20 cellular contexts compared by ENCODE assay signal in the genomic region with DNA sequence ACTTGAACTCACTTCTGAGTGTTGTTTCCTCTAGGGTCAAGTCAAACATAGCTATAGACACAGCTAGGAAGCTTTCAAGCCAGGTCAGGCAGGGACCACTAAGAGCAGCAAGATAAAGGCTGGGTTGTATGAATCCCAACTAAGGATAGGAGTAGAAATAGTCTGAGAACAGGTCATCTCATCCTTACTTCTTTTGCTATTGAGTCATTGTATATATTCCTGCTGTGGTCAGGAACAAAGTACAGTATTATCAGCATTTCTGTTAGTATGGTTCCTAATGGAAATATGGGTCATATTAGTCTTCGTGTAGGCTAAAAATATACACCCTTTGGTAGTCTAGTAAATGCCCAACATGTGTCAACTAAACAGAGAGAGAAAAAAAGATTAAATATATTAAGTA.
DNase-seq lines count a peak whose midpoint lies in the region; ATAC-seq and TF ChIP-seq lines count a peak whose summit lies in the region.
"Had no signal": no experiment of that assay in that cellular context is flagged by ENCODE, and none has a peak within 500 bp of the region (broad histone marks: within the 10 kb centered on the region; RNA-seq: fewer than 3 reads in every experiment).

No MANE protein-coding gene starts in this region.

- H3K79me1 ChIP-seq in IMR-90 (ENCODE audit: low read depth in 1 of 2, low read length in 2 of 2), result no peaks in the 10 kb centered on the region

- peak; percentile 54 for DNase-seq in EL
- DNase-seq in IMR-90, result peak; percentile 89
- DNase-seq in brain microvascular endothelial cell, result peak; percentile 35
- DNase-seq in kidney glomerular epithelial cell (lab: John Stamatoyannopoulos, UW), result peak; percentile 5
- no peak for DNase-seq in COLO668 (lab: John Stamatoyannopoulos, UW; ENCODE audit: unreplicated experiment)
- DNase-seq in cardiac septum (ENCODE audit: low spot score), result no peak
- no peak for DNase-seq in GM03348 (ENCODE audit: low spot score)
- DNase-seq in suprapubic skin (ENCODE audit: low spot score in 2 of 2), result no peak
- DNase-seq: C1 segment of cervical spinal cord; CD8-positive, alpha-beta memory T cell; DMS79; NCI-H1105; NCI-H2081 treated with DMSO at 0.1 percent for 48 hours; NCI-H510A; NCI-H748 treated with DMSO at 0.1 percent for 48 hours; OCI-M1; SHP77 had no signal

- ATAC-seq in IMR-90 (ENCODE audit: low read depth), result peak; percentile 97
- ATAC-seq: A549 had no signal

- no peak overlapping the region for H3K23ac ChIP-seq in IMR-90 (ENCODE audit: low read depth, low read length)

- no peak overlapping the region for H2BK5ac ChIP-seq in IMR-90 (ENCODE audit: low read depth, low read length, poor library complexity, severe bottlenecking)

- no TSS peak for BruUV-seq in IMR-90 (replicated peaks; lab: Mats Ljungman, UMichigan)

- no peak overlapping the region for H2BK20ac ChIP-seq in IMR-90 (ENCODE audit: low read depth, low read length)

- no peak for TF ChIP-seq POLR2A in IMR-90 (IDR thresholded peaks at IDR 0.05; ENCODE audit: low read depth, low read length)
- no peak for TF ChIP-seq POLR2A in suprapubic skin (IDR thresholded peaks at IDR 0.05)

- H2BK120ac ChIP-seq in IMR-90 (ENCODE audit: low read depth, low read length), result no peak overlapping the region

- H3K4me3 ChIP-seq in IMR-90 (ENCODE audit: insufficient read depth, low read depth, low read length) (no peak overlapping the region), brain microvascular endothelial cell (ENCODE audit: low read depth, low read length) (no peak overlapping the region), suprapubic skin (no peak overlapping the region)
- H3K4me3 ChIP-seq: A549, HAP-1, SK-N-MC had no signal

- no peak for TF ChIP-seq RAD21 in IMR-90 (IDR thresholded peaks at IDR 0.05; ENCODE audit: low read length)

- H3K9me3 ChIP-seq in IMR-90 (ENCODE audit: control insufficient read depth, insufficient read depth, low read length), result no peaks in the 10 kb centered on the region
- H3K9me3 ChIP-seq in suprapubic skin, result no peaks in the 10 kb centered on the region
- H3K9me3 ChIP-seq: A549, HAP-1 had no signal

- H2AK9ac ChIP-seq in IMR-90 (replicated peaks; ENCODE audit: low read depth, low read length, poor library complexity), result no peak overlapping the region

- H2AFZ ChIP-seq in IMR-90 (replicated peaks; ENCODE audit: low read length, poor library complexity), result no peak overlapping the region

- WGBS in IMR-90 (ENCODE audit: extremely low coverage in 2 of 2, insufficient read length in 1 of 2), 2 experiments, result no CpG with 5 or more reads among the region's 1 CpG
- WGBS in suprapubic skin, result 90% methylated on average over 1 of the region's 1 CpG

- H4K91ac ChIP-seq in IMR-90 (ENCODE audit: insufficient read depth, low read depth, low read length), result no peak overlapping the region

- H3K36me3 ChIP-seq in IMR-90 (ENCODE audit: control insufficient read depth, insufficient read depth, low read length) (no peaks in the 10 kb centered on the region; the same call in 1 of the 2 replicates), brain microvascular endothelial cell (replicated peaks) (no peaks in the 10 kb centered on the region), suprapubic skin (no peaks in the 10 kb centered on the region)
- H3K36me3 ChIP-seq: HAP-1 had no signal

- H3K27me3 ChIP-seq in IMR-90 (ENCODE audit: control insufficient read depth, insufficient read depth, low read length), result no peaks in the 10 kb centered on the region
- H3K27me3 ChIP-seq in brain microvascular endothelial cell (replicated peaks), result no peaks in the 10 kb centered on the region
- H3K27me3 ChIP-seq in suprapubic skin, result no peaks in the 10 kb centered on the region

- no peak overlapping the region for H3K9ac ChIP-seq in IMR-90 (ENCODE audit: low read depth, low read length)

- in situ Hi-C loops in IMR-90 (cut with MboI; ENCODE audit: low sequenced_read_pairs) (no loop called here), brain microvascular endothelial cell (cut with HindIII; ENCODE audit: low pct_ligation_motif_present, low sequenced_read_pairs) (no loop called here)

- no peak overlapping the region for H2BK15ac ChIP-seq in IMR-90 (ENCODE audit: low read depth, low read length)

- POLR2A ChIA-PET in IMR-90 (lab: Charles Lee; ENCODE audit: unreplicated experiment), result no interaction called here

- H4K20me1 ChIP-seq in IMR-90 (ENCODE audit: insufficient read depth, low read length), result no peaks in the 10 kb centered on the region

- no peak for TF ChIP-seq CTCF in IMR-90 (conservative IDR thresholded peaks at IDR 0.05; ENCODE audit: low read depth, low read length)
- TF ChIP-seq CTCF in brain microvascular endothelial cell (IDR thresholded peaks at IDR 0.05; ENCODE audit: low read depth, low read length, missing control alignments), result no peak
- TF ChIP-seq CTCF in suprapubic skin (IDR thresholded peaks at IDR 0.05), result no peak

- no peak overlapping the region for H3K18ac ChIP-seq in IMR-90 (ENCODE audit: low read depth, low read length)

- peaks cover 3% of the 10 kb centered on the region; the same call in 1 of the 2 replicates for H3K9me1 ChIP-seq in IMR-90 (ENCODE audit: insufficient read depth, low read length)

- no peak overlapping the region for H3K27ac ChIP-seq in IMR-90 (ENCODE audit: insufficient read depth, low read length)
- H3K27ac ChIP-seq in brain microvascular endothelial cell, result no peak overlapping the region
- H3K27ac ChIP-seq in suprapubic skin, result no peak overlapping the region
- H3K27ac ChIP-seq: A549, SK-N-MC had no signal

- no peak overlapping the region; the same call in 1 of the 2 replicates for H3K4me2 ChIP-seq in IMR-90 (ENCODE audit: low read depth, low read length)
- H3K4me2 ChIP-seq: A549 had no signal

- H4K8ac ChIP-seq in IMR-90 (ENCODE audit: low read depth in 2 of 2, low read length in 2 of 2), result no peak overlapping the region; a peak in 1 of 4 replicates

- no peak for TF ChIP-seq EP300 in suprapubic skin (IDR thresholded peaks at IDR 0.05)

- intact Hi-C loops in IMR-90 (cut with micrococcal nuclease) (no loop called here), cardiac septum (cut with DNase I) (no loop called here)

- no peak overlapping the region for H3K56ac ChIP-seq in IMR-90 (ENCODE audit: extremely low read depth, insufficient read depth, low read length)

- no peak overlapping the region for H4K5ac ChIP-seq in IMR-90 (ENCODE audit: low read depth, low read length)

- no peak overlapping the region for H2AK5ac ChIP-seq in IMR-90 (ENCODE audit: low read depth, low read length)

- H3K4ac ChIP-seq in IMR-90 (ENCODE audit: low read depth, low read length), result no peak overlapping the region

- dilution Hi-C loops in IMR-90 (cut with HindIII; ENCODE audit: low sequenced_read_pairs, unreplicated experiment), result no loop called here

- CTCF ChIA-PET in IMR-90 (lab: Yijun Ruan, JAX), result no interaction called here

- H3K4me1 ChIP-seq in IMR-90 (ENCODE audit: control insufficient read depth, insufficient read depth, low read length), result peaks cover 5% of the 10 kb centered on the region; the same call in 1 of the 2 replicates
- no peaks in the 10 kb centered on the region for H3K4me1 ChIP-seq in suprapubic skin
- H3K4me1 ChIP-seq: A549 had no signal

- H3K14ac ChIP-seq in IMR-90 (replicated peaks; ENCODE audit: low read depth, low read length), result no peak overlapping the region; the same call in 1 of the 2 replicates

TF ChIP-seq in IMR-90, 13 proteins besides CTCF, POLR2A, EP300 and RAD21:
- TF ChIP-seq CEBPB (IDR thresholded peaks at IDR 0.05; ENCODE audit: low read depth, low read length), result peak; percentile 45; the same call in 1 of the 2 replicates
- no peak for TF ChIP-seq NFE2L2 (IDR thresholded peaks at IDR 0.05; ENCODE audit: low read depth, low read length)
- TF ChIP-seq, protein P1, sequence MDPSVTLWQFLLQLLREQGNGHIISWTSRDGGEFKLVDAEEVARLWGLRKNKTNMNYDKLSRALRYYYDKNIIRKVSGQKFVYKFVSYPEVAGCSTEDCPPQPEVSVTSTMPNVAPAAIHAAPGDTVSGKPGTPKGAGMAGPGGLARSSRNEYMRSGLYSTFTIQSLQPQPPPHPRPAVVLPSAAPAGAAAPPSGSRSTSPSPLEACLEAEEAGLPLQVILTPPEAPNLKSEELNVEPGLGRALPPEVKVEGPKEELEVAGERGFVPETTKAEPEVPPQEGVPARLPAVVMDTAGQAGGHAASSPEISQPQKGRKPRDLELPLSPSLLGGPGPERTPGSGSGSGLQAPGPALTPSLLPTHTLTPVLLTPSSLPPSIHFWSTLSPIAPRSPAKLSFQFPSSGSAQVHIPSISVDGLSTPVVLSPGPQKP (IDR thresholded peaks at IDR 0.05; ENCODE audit: borderline replicate concordance, low read depth, low read length), result no peak
- TF ChIP-seq MAFK (IDR thresholded peaks at IDR 0.05; ENCODE audit: low read depth, low read length), result peak; percentile 78
- peak; percentile 48; the same call in 1 of the 2 replicates for TF ChIP-seq FOS (IDR thresholded peaks at IDR 0.05; ENCODE audit: low read depth, low read length)
- no peak for TF ChIP-seq CHD1 (IDR thresholded peaks at IDR 0.05; ENCODE audit: low read depth, low read length)

Comparison
In these comparisons a context has a peak if more than half of its experiments do, and no peak if none do; other contexts are left out.
1. DNase-seq: peak in EL (single experiment), IMR-90 (single experiment), brain microvascular endothelial cell (single experiment) and kidney glomerular epithelial cell (single experiment); none in COLO668 (single experiment), cardiac septum (single experiment), GM03348 (single experiment) and suprapubic skin (0 of 2).